ENCODE assay signal across 1 cellular context in the genomic region with DNA sequence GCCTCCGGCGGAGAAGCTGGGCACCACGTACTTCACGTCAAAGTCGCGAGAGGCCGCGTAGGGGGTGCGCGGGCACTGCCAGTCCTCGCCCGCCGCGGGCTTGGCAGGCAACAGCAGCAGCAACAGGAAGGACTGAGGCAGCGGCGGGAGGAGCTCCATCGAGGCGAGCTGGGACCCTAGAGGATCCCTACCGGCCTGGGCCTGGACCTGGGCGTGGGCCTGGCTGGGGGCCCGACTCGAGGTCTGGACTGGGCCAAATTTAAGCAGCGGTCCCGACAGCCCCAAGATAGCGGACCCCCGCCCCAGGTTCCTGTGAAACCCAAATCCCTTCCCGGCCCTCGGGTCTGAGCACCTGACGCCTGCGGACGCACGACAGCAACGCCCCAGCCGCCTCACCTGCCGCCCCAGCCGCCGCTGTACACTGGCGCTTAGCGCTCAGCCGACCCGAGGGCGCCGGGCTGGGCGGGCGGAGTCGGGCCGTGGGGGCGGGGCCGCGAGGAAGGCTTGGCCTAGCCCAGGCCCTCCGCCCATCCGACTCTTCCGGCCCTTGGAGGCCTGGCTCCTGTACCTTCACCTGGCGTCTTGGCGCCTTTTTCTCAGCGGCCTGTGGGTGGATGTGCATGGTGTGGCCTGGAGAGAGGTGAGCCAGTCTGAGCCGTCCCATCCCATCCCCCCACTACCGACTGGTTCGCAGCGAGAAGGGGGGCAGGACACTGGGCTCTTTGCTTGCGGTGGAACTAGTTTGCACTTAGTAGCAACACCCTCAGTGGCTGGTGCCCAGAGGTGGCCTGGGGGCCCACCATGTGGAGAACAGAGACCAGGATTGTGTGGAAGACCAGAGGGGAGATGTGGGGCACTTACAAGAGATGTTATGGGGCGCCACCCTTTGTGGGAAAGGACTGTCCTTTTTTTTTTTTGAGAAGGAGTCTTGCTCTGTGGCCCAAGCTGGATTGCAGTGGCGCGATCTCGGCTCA.
TF ChIP-seq lines count a peak whose summit lies in the region.

A gene (minus strand): TSS at position 423 of the 974 bp plus-strand sequence. CDS start 264 bp downstream, at position 159.

TF ChIP-seq in K562, 482 proteins besides CTCF, POLR2A, EP300 and RAD21 (continued from another document and continues in another):
- no peak for TF ChIP-seq CBX8 (IDR thresholded peaks at IDR 0.05; ENCODE audit: borderline replicate concordance, extremely low read depth, low read depth, low read length, poor library complexity, severe bottlenecking)
- TF ChIP-seq ZNF316 (IDR thresholded peaks at IDR 0.05) = no peak
- no peak for TF ChIP-seq SRSF3 (IDR thresholded peaks at IDR 0.05; ENCODE audit: insufficient read depth, low read length)
- peak; percentile 25; the same call in 1 of the 2 replicates for TF ChIP-seq SMAD4 (CRISPR knock-in tag; conservative IDR thresholded peaks at IDR 0.05)
- TF ChIP-seq HEY1 (CRISPR knock-in tag; IDR thresholded peaks at IDR 0.05; ENCODE audit: borderline replicate concordance) = no peak
- TF ChIP-seq JUND (IDR thresholded peaks at IDR 0.05; ENCODE audit: borderline replicate concordance, low read depth, low read length) = no peak
- TF ChIP-seq JUND (tag; IDR thresholded peaks at IDR 0.05; ENCODE audit: borderline replicate concordance, low read depth, low read length) = no peak
- peak; percentile 76; the same call in 1 of the 2 replicates for TF ChIP-seq RB1 (IDR thresholded peaks at IDR 0.05; ENCODE audit: low read depth)
- no peak for TF ChIP-seq SMAD1 (IDR thresholded peaks at IDR 0.05; ENCODE audit: low read depth, low read length, partially characterized antibody)
- TF ChIP-seq, protein P1, sequence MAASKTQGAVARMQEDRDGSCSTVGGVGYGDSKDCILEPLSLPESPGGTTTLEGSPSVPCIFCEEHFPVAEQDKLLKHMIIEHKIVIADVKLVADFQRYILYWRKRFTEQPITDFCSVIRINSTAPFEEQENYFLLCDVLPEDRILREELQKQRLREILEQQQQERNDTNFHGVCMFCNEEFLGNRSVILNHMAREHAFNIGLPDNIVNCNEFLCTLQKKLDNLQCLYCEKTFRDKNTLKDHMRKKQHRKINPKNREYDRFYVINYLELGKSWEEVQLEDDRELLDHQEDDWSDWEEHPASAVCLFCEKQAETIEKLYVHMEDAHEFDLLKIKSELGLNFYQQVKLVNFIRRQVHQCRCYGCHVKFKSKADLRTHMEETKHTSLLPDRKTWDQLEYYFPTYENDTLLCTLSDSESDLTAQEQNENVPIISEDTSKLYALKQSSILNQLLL (CRISPR knock-in tag; IDR thresholded peaks at IDR 0.05; ENCODE audit: borderline replicate concordance) = no peak
- no peak for TF ChIP-seq MAFK (IDR thresholded peaks at IDR 0.05; ENCODE audit: low read length)
- no peak for TF ChIP-seq PYGO2 (tag; IDR thresholded peaks at IDR 0.05)
- peak; percentile 16 for TF ChIP-seq ZFP36 (IDR thresholded peaks at IDR 0.05; ENCODE audit: low read depth, low read length, partially characterized antibody)
- 0 out of 2 replicates have a peak, but pooled peaks have one; percentile 67 for TF ChIP-seq FOXK1 (CRISPR knock-in tag; IDR thresholded peaks at IDR 0.05; ENCODE audit: borderline replicate concordance)
- TF ChIP-seq BRD9 (IDR thresholded peaks at IDR 0.05; ENCODE audit: low read depth, partially characterized antibody) = no peak
- TF ChIP-seq KDM5B (IDR thresholded peaks at IDR 0.05; ENCODE audit: insufficient replicate concordance, low read depth, low read length) = peak; percentile 53
- peak; percentile 86 for TF ChIP-seq ZEB2 (IDR thresholded peaks at IDR 0.05)
- no peak for TF ChIP-seq ZFP1 (CRISPR knock-in tag; IDR thresholded peaks at IDR 0.05)
- no peak for TF ChIP-seq ZC3H8 (IDR thresholded peaks at IDR 0.05)
- no peak for TF ChIP-seq ZNF507 (tag; conservative IDR thresholded peaks at IDR 0.05)
- no peak for TF ChIP-seq ILK (tag; IDR thresholded peaks at IDR 0.05; ENCODE audit: borderline replicate concordance, low read depth)
- no peak for TF ChIP-seq ARHGAP35 (IDR thresholded peaks at IDR 0.05; ENCODE audit: partially characterized antibody)
- TF ChIP-seq ZNF75A (CRISPR knock-in tag; IDR thresholded peaks at IDR 0.05) = no peak
- TF ChIP-seq RNF2 (IDR thresholded peaks at IDR 0.05) = 0 out of 2 replicates have a peak, but pooled peaks have one; percentile 42
- TF ChIP-seq EP400 (IDR thresholded peaks at IDR 0.05) = peak; percentile 71; the same call in 1 of the 2 replicates
- no peak for TF ChIP-seq CHD4 (IDR thresholded peaks at IDR 0.05; ENCODE audit: insufficient read depth, insufficient replicate concordance, low read depth, low read length, poor library complexity, severe bottlenecking)
- TF ChIP-seq, protein P2, sequence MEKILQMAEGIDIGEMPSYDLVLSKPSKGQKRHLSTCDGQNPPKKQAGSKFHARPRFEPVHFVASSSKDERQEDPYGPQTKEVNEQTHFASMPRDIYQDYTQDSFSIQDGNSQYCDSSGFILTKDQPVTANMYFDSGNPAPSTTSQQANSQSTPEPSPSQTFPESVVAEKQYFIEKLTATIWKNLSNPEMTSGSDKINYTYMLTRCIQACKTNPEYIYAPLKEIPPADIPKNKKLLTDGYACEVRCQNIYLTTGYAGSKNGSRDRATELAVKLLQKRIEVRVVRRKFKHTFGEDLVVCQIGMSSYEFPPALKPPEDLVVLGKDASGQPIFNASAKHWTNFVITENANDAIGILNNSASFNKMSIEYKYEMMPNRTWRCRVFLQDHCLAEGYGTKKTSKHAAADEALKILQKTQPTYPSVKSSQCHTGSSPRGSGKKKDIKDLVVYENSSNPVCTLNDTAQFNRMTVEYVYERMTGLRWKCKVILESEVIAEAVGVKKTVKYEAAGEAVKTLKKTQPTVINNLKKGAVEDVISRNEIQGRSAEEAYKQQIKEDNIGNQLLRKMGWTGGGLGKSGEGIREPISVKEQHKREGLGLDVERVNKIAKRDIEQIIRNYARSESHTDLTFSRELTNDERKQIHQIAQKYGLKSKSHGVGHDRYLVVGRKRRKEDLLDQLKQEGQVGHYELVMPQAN (IDR thresholded peaks at IDR 0.05; ENCODE audit: borderline replicate concordance) = no peak
- TF ChIP-seq ZC3H4 (CRISPR knock-in tag; IDR thresholded peaks at IDR 0.05; ENCODE audit: borderline replicate concordance) = no peak
- TF ChIP-seq TAF15 (IDR thresholded peaks at IDR 0.05; ENCODE audit: low read depth, low read length) = no peak
- TF ChIP-seq, protein P3, sequence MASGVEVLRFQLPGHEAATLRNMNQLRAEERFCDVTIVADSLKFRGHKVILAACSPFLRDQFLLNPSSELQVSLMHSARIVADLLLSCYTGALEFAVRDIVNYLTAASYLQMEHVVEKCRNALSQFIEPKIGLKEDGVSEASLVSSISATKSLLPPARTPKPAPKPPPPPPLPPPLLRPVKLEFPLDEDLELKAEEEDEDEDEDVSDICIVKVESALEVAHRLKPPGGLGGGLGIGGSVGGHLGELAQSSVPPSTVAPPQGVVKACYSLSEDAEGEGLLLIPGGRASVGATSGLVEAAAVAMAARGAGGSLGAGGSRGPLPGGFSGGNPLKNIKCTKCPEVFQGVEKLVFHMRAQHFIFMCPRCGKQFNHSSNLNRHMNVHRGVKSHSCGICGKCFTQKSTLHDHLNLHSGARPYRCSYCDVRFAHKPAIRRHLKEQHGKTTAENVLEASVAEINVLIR (CRISPR knock-in tag; IDR thresholded peaks at IDR 0.05) = no peak
- TF ChIP-seq, protein P4, sequence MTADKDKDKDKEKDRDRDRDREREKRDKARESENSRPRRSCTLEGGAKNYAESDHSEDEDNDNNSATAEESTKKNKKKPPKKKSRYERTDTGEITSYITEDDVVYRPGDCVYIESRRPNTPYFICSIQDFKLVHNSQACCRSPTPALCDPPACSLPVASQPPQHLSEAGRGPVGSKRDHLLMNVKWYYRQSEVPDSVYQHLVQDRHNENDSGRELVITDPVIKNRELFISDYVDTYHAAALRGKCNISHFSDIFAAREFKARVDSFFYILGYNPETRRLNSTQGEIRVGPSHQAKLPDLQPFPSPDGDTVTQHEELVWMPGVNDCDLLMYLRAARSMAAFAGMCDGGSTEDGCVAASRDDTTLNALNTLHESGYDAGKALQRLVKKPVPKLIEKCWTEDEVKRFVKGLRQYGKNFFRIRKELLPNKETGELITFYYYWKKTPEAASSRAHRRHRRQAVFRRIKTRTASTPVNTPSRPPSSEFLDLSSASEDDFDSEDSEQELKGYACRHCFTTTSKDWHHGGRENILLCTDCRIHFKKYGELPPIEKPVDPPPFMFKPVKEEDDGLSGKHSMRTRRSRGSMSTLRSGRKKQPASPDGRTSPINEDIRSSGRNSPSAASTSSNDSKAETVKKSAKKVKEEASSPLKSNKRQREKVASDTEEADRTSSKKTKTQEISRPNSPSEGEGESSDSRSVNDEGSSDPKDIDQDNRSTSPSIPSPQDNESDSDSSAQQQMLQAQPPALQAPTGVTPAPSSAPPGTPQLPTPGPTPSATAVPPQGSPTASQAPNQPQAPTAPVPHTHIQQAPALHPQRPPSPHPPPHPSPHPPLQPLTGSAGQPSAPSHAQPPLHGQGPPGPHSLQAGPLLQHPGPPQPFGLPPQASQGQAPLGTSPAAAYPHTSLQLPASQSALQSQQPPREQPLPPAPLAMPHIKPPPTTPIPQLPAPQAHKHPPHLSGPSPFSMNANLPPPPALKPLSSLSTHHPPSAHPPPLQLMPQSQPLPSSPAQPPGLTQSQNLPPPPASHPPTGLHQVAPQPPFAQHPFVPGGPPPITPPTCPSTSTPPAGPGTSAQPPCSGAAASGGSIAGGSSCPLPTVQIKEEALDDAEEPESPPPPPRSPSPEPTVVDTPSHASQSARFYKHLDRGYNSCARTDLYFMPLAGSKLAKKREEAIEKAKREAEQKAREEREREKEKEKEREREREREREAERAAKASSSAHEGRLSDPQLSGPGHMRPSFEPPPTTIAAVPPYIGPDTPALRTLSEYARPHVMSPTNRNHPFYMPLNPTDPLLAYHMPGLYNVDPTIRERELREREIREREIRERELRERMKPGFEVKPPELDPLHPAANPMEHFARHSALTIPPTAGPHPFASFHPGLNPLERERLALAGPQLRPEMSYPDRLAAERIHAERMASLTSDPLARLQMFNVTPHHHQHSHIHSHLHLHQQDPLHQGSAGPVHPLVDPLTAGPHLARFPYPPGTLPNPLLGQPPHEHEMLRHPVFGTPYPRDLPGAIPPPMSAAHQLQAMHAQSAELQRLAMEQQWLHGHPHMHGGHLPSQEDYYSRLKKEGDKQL (CRISPR knock-in tag; IDR thresholded peaks at IDR 0.05; ENCODE audit: borderline replicate concordance) = no peak
- no peak for TF ChIP-seq SRSF7 (optimal IDR thresholded peaks at IDR 0.05; ENCODE audit: low read depth, low read length)
- TF ChIP-seq COPS2 (conservative IDR thresholded peaks at IDR 0.05) = no peak
- TF ChIP-seq CC2D1A (IDR thresholded peaks at IDR 0.05) = 0 out of 2 replicates have a peak, but pooled peaks have one; percentile 12
- peak; percentile 96 for TF ChIP-seq ZFX (CRISPR knock-in tag; IDR thresholded peaks at IDR 0.05)
- TF ChIP-seq ZBTB1 (CRISPR knock-in tag; IDR thresholded peaks at IDR 0.05; ENCODE audit: borderline replicate concordance, low read depth) = no peak
- TF ChIP-seq CCNT2 (IDR thresholded peaks at IDR 0.05; ENCODE audit: borderline replicate concordance, extremely low read depth, insufficient read length, low read depth, low read length) = peak; percentile 31
- TF ChIP-seq HDAC2 (IDR thresholded peaks at IDR 0.05) = no peak
- TF ChIP-seq, protein P5, sequence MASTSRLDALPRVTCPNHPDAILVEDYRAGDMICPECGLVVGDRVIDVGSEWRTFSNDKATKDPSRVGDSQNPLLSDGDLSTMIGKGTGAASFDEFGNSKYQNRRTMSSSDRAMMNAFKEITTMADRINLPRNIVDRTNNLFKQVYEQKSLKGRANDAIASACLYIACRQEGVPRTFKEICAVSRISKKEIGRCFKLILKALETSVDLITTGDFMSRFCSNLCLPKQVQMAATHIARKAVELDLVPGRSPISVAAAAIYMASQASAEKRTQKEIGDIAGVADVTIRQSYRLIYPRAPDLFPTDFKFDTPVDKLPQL (IDR thresholded peaks at IDR 0.05; ENCODE audit: extremely low read depth, insufficient read length) = no peak
- no peak for TF ChIP-seq OTX1 (CRISPR knock-in tag; IDR thresholded peaks at IDR 0.05)
- no peak for TF ChIP-seq ZNF76 (CRISPR knock-in tag; IDR thresholded peaks at IDR 0.05; ENCODE audit: borderline replicate concordance)
- TF ChIP-seq, protein P6, sequence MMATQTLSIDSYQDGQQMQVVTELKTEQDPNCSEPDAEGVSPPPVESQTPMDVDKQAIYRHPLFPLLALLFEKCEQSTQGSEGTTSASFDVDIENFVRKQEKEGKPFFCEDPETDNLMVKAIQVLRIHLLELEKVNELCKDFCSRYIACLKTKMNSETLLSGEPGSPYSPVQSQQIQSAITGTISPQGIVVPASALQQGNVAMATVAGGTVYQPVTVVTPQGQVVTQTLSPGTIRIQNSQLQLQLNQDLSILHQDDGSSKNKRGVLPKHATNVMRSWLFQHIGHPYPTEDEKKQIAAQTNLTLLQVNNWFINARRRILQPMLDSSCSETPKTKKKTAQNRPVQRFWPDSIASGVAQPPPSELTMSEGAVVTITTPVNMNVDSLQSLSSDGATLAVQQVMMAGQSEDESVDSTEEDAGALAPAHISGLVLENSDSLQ (IDR thresholded peaks at IDR 0.05) = no peak
- TF ChIP-seq TEAD1 (CRISPR knock-in tag; IDR thresholded peaks at IDR 0.05) = peak in 1 of 2 experiments; percentile 63; a peak in 1 of 4 replicates
- TF ChIP-seq HMGN3 (IDR thresholded peaks at IDR 0.05; ENCODE audit: borderline replicate concordance, extremely low read depth, insufficient read length, low read depth, low read length) = no peak
- no peak for TF ChIP-seq ZNF124 (CRISPR knock-in tag; IDR thresholded peaks at IDR 0.05)
- TF ChIP-seq THRAP3 (IDR thresholded peaks at IDR 0.05; ENCODE audit: borderline replicate concordance) = no peak
- TF ChIP-seq FUS (optimal IDR thresholded peaks at IDR 0.05; ENCODE audit: low read depth, low read length) = no peak
- peak; percentile 91 for TF ChIP-seq POLR2G (IDR thresholded peaks at IDR 0.05; ENCODE audit: low read depth, low read length)
- TF ChIP-seq, protein P7, sequence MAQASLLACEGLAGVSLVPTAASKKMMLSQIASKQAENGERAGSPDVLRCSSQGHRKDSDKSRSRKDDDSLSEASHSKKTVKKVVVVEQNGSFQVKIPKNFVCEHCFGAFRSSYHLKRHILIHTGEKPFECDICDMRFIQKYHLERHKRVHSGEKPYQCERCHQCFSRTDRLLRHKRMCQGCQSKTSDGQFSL (CRISPR knock-in tag; IDR thresholded peaks at IDR 0.05) = no peak
- TF ChIP-seq, protein P7 (tag; IDR thresholded peaks at IDR 0.05) = no peak
